ENCODE assay signal across 8 cellular contexts in genomic region chr9:109118802-109119438, GRCh38. TPM values are rescaled to one million over a fixed set of nuclear protein-coding genes. Genes with fewer than 3 reads are reported as not detected.
DNase-seq lines count a peak whose midpoint lies in the region; ATAC-seq, FAIRE-seq and TF ChIP-seq lines count a peak whose summit lies in the region.

No MANE protein-coding gene starts in this region.

- peak overlapping the region; percentile 77 for H3K27ac ChIP-seq in CD4-positive, CD25-positive, alpha-beta regulatory T cell (ENCODE audit: insufficient read depth, low read length, poor library complexity, severe bottlenecking)
- H3K27ac ChIP-seq in KMS-11, result peak overlapping the region; percentile 54; the same call in 1 of the 2 replicates
- H3K27ac ChIP-seq in stomach, result peak overlapping the region; percentile 88 to 97 (median 93)

- H3K27me3 ChIP-seq in CD4-positive, CD25-positive, alpha-beta regulatory T cell (ENCODE audit: control insufficient read depth, insufficient read depth, low read length), result no peaks in the 10 kb centered on the region
- H3K27me3 ChIP-seq in KMS-11 (ENCODE audit: insufficient read depth, low read depth) (no peaks in the 10 kb centered on the region), kidney epithelial cell (ENCODE audit: control insufficient read depth, insufficient read depth, low read length) (no peaks in the 10 kb centered on the region), stomach (no peaks in the 10 kb centered on the region)

- no peaks in the 10 kb centered on the region for H3K9me3 ChIP-seq in CD4-positive, CD25-positive, alpha-beta regulatory T cell (ENCODE audit: control insufficient read depth in 2 of 2, low read length in 2 of 2)
- H3K9me3 ChIP-seq in stomach, result no peaks in the 10 kb centered on the region

- peak overlapping the region; percentile 77 for H2AFZ ChIP-seq in KMS-11 (ENCODE audit: low read depth)

- in situ Hi-C loops in astrocyte of the spinal cord (cut with HindIII; ENCODE audit: low sequenced_read_pairs), result no loop called here

- peak overlapping the region; percentile 90 to 97 (median 96) for H3K4me3 Mint-ChIP-seq in CD4-positive, CD25-positive, alpha-beta regulatory T cell

- peaks cover 14% of the 10 kb centered on the region for H4K20me1 ChIP-seq in KMS-11 (ENCODE audit: insufficient read depth)

- H3K4me1 ChIP-seq in CD4-positive, CD25-positive, alpha-beta regulatory T cell (ENCODE audit: control insufficient read depth, insufficient read depth, low read length, poor library complexity, severe bottlenecking), result peaks cover 54% of the 10 kb centered on the region
- H3K4me1 ChIP-seq in KMS-11 (ENCODE audit: low read depth, poor library complexity, severe bottlenecking) (peaks cover 72% of the 10 kb centered on the region), stomach (peaks cover 44 to 60% (median 59%) of the 10 kb centered on the region in 4 donors)

- no peak for TF ChIP-seq EP300 in stomach (IDR thresholded peaks at IDR 0.05)

- H3K4me1 Mint-ChIP-seq in CD4-positive, CD25-positive, alpha-beta regulatory T cell, result peaks cover 21 to 54% (median 38%) of the 10 kb centered on the region in 4 donors

- TF ChIP-seq POLR2A in stomach (IDR thresholded peaks at IDR 0.05), result no peak

- H3K9ac ChIP-seq in KMS-11, result peak overlapping the region; percentile 75

- peaks cover 18% of the 10 kb centered on the region for H3K36me3 Mint-ChIP-seq in CD4-positive, CD25-positive, alpha-beta regulatory T cell

- peaks cover 5% of the 10 kb centered on the region for H3K36me3 ChIP-seq in CD4-positive, CD25-positive, alpha-beta regulatory T cell (ENCODE audit: control insufficient read depth, insufficient read depth, low read length)
- H3K36me3 ChIP-seq in KMS-11 (ENCODE audit: insufficient read depth), result no peaks in the 10 kb centered on the region
- no peaks in the 10 kb centered on the region for H3K36me3 ChIP-seq in kidney epithelial cell (ENCODE audit: control insufficient read depth, insufficient read depth, low read length)
- H3K36me3 ChIP-seq in stomach, result no peaks in the 10 kb centered on the region

- H3K27me3 Mint-ChIP-seq in CD4-positive, CD25-positive, alpha-beta regulatory T cell, result no peaks in the 10 kb centered on the region

- 0 to 1% (median 1%) methylated on average over 12 to 29 of the region's 29 CpGs for WGBS in stomach, 5 donors

- TF ChIP-seq CTCF in KMS-11 (conservative IDR thresholded peaks at IDR 0.05; ENCODE audit: low read depth, low read length) (no peak), astrocyte of the spinal cord (IDR thresholded peaks at IDR 0.05; ENCODE audit: low read depth, low read length) (no peak), kidney epithelial cell (IDR thresholded peaks at IDR 0.05; ENCODE audit: insufficient read depth, low read length, poor library complexity, severe bottlenecking) (no peak), stomach (IDR thresholded peaks at IDR 0.05) (no peak)

- FAIRE-seq in urothelium cell line (lab: Jason Lieb, UNC), result no peak

- H3K9me3 Mint-ChIP-seq in CD4-positive, CD25-positive, alpha-beta regulatory T cell, result no peaks in the 10 kb centered on the region

- peaks cover 50% of the 10 kb centered on the region for H3K79me2 ChIP-seq in KMS-11 (ENCODE audit: insufficient read depth, low read depth)

- H3K27ac Mint-ChIP-seq in CD4-positive, CD25-positive, alpha-beta regulatory T cell, result peak overlapping the region; percentile 60 to 93 (median 93)

- ATAC-seq in CD4-positive, CD25-positive, alpha-beta regulatory T cell (ENCODE audit: low read depth in 2 of 2), result no peak
- ATAC-seq in HG02840 (IDR thresholded peaks at IDR 0.05; ENCODE audit: low FRiP score, unreplicated experiment), result no peak

- no peak for DNase-seq in CD4-positive, CD25-positive, alpha-beta regulatory T cell
- peak; percentile 27 for DNase-seq in astrocyte of the spinal cord (ENCODE audit: low read depth, low spot score)
- DNase-seq in kidney epithelial cell (ENCODE audit: low read depth), result no peak
- no peak for DNase-seq in stomach
- DNase-seq in OCI-M1 (lab: John Stamatoyannopoulos, UW), result no peak
- DNase-seq in urothelium cell line (ENCODE audit: low spot score), result no peak

- H3K4me3 ChIP-seq in CD4-positive, CD25-positive, alpha-beta regulatory T cell (ENCODE audit: low read depth, low read length), result peak overlapping the region; percentile 95
- H3K4me3 ChIP-seq in KMS-11 (IDR thresholded peaks at IDR 0.05; ENCODE audit: insufficient read depth, low read depth, low read length) (no peak overlapping the region), astrocyte of the spinal cord (ENCODE audit: low read depth, low read length) (peak overlapping the region; percentile 81), kidney epithelial cell (ENCODE audit: low read depth, low read length) (peak overlapping the region; percentile 76), stomach (peak overlapping the region; percentile 79 to 98 (median 86))

- H3K4me2 ChIP-seq in KMS-11, result peak overlapping the region; percentile 98

- intact Hi-C loops in stomach (cut with DNase I; ENCODE audit: low total_unique reads), result no loop called here

RNA-seq across cellular contexts. Expression of gene TMEM245, which starts 0.8 kb away (rescaled TPM):
- 33.7 TPM for total RNA-seq in CD4-positive, CD25-positive, alpha-beta regulatory T cell
- polyA plus RNA-seq in CD4-positive, CD25-positive, alpha-beta regulatory T cell, result 10 to 100 TPM; 22.6 to 36.9 (median 27.6) TPM
- total RNA-seq in kidney epithelial cell (42.0 and 44.5 TPM in 2 replicates), stomach (100 to 1,000 TPM in 1 of 5 donors, 10 to 100 TPM in 4; 10.1 to 107 (median 74.1) TPM)
- polyA plus RNA-seq in stomach, result 1 to 10 TPM; 4.0 to 9.3 (median 4.7) TPM

RNA-seq across cellular contexts. Expression of gene FRRS1L, which starts 48.1 kb away (rescaled TPM):
- not detected for total RNA-seq in CD4-positive, CD25-positive, alpha-beta regulatory T cell
- not detected for polyA plus RNA-seq in CD4-positive, CD25-positive, alpha-beta regulatory T cell
- under 0.01 and 0.14 TPM in 2 replicates for total RNA-seq in kidney epithelial cell
- 1 to 10 TPM in 3 of 5 donors, under 1 TPM in 1, not detected in 1; 0.43 to 4.6 (median 3.7) TPM for total RNA-seq in stomach
- under 1 TPM; 0.12 to 0.55 (median 0.15) TPM for polyA plus RNA-seq in stomach
